In the genomic region with DNA sequence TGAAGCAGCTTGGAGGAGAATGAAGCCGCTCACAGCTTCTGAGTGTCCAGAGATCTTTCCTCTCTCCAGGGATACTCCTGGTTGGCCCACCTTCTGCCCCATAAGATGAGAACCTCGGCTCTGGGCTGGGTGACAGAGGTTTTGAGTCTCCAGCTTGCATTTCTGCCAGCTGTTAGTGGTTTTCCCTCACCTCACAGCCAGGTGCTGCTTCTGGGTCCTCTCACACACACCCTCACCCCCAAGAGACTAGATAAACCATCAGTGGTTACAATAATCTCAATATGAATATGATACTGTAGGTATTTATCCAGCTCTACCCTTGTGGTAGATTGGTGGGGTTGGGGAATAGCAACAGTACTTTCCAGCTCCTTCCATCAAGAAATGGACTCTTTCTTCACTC, we compare ENCODE assay signal across 23 cellular contexts.
DNase-seq lines count a peak whose midpoint lies in the region; ATAC-seq, FAIRE-seq and TF ChIP-seq lines count a peak whose summit lies in the region.
"Had no signal": no experiment of that assay in that cellular context is flagged by ENCODE, and none has a peak within 500 bp of the region (broad histone marks: within the 10 kb centered on the region; RNA-seq: fewer than 3 reads in every experiment).

No MANE protein-coding gene starts in this region.

- TF ChIP-seq CTCF in GM12865 (IDR thresholded peaks at IDR 0.05; ENCODE audit: insufficient read depth, low read depth, low read length, missing control alignments) (no peak), GM12878 (IDR thresholded peaks at IDR 0.05 in 2 of 3, conservative IDR thresholded peaks at IDR 0.05 in 1 of 3; ENCODE audit: control insufficient read depth in 2 of 3, extremely low read depth in 1 of 3, insufficient read depth in 1 of 3, low read depth in 3 of 3, low read length in 3 of 3) (no peak)

- H3K36me3 ChIP-seq in GM12878 (ENCODE audit: control insufficient read depth in 2 of 2, insufficient read depth in 2 of 2, low read length in 1 of 2), result no peaks in the 10 kb centered on the region
- H3K36me3 ChIP-seq: SJSA1 had no signal

- peak overlapping the region; percentile 67 for H3K27ac ChIP-seq in GM12878 (ENCODE audit: control insufficient read depth, insufficient read depth)
- H3K27ac ChIP-seq: KMS-11, SJSA1 had no signal

- H3K9ac ChIP-seq in GM12878 (ENCODE audit: control insufficient read depth, insufficient read depth, low read length), result peak overlapping the region; percentile 68
- H3K9ac ChIP-seq: KMS-11 had no signal

- peak; percentile 76 for DNase-seq in GM12865 (ENCODE audit: low read depth)
- peak; percentile 32 for DNase-seq in GM12878 (ENCODE audit: low read depth, low spot score)
- no peak for DNase-seq in stimulated activated naive B cell treated with anti-CD40 and anti-IgM and Interleukin-4, amounts not matched to agents 10 μg/mL and 1 μg/mL and 100 μg/mL, for 72 hours
- no peak for DNase-seq in AG08395 (ENCODE audit: low spot score)
- DNase-seq in amniotic stem cell (lab: John Stamatoyannopoulos, UW), result no peak
- DNase-seq: CD4-positive, CD25-positive, alpha-beta regulatory T cell; COR-L47; DMS 273 treated with DMSO at 0.1 percent for 48 hours; DND-41; HCEC 1CT; MV-4-11; NCI-H1417; NCI-H187; NCI-H2107; NCI-H2227 treated with DMSO at 0.1 percent for 48 hours; NCI-H510A treated with DMSO at 0.1 percent for 48 hours; T-helper 17 cell had no signal

- H3K79me2 ChIP-seq in GM12878 (ENCODE audit: control insufficient read depth, insufficient read depth, low read length), result no peaks in the 10 kb centered on the region

- H3K9me3 Mint-ChIP-seq in stimulated activated naive B cell treated with anti-CD40 and anti-IgM and Interleukin-4, amounts not matched to agents 10 μg/mL and 1 μg/mL and 100 μg/mL, for 72 hours, result peaks cover 0 to 3% of the 10 kb centered on the region in 2 donors
- H3K9me3 Mint-ChIP-seq in activated T-helper 17 cell treated with anti-CD3 and anti-CD28 coated beads, Interleukin-2, amount 50 U/mL, for 72 hours, result no peaks in the 10 kb centered on the region

- H3K27me3 Mint-ChIP-seq in stimulated activated naive B cell treated with anti-CD40 and anti-IgM and Interleukin-4, amounts not matched to agents 10 μg/mL and 1 μg/mL and 100 μg/mL, for 72 hours, result no peaks in the 10 kb centered on the region
- no peaks in the 10 kb centered on the region for H3K27me3 Mint-ChIP-seq in activated T-helper 17 cell treated with anti-CD3 and anti-CD28 coated beads, Interleukin-2, amount 50 U/mL, for 72 hours
- H3K27me3 Mint-ChIP-seq: CD4-positive, CD25-positive, alpha-beta regulatory T cell; T-helper 17 cell had no signal

- TF ChIP-seq EP300 in GM12878 (IDR thresholded peaks at IDR 0.05; ENCODE audit: borderline replicate concordance in 1 of 2, control insufficient read depth in 1 of 2, low read depth in 2 of 2, low read length in 2 of 2), result peak in 1 of 2 experiments; percentile 51; a peak in 1 of 4 replicates

- peak overlapping the region; percentile 49 for H3K27ac Mint-ChIP-seq in stimulated activated naive B cell treated with anti-CD40 and anti-IgM and Interleukin-4, amounts not matched to agents 10 μg/mL and 1 μg/mL and 100 μg/mL, for 72 hours
- no peak overlapping the region for H3K27ac Mint-ChIP-seq in activated T-helper 17 cell treated with anti-CD3 and anti-CD28 coated beads, Interleukin-2, amount 50 U/mL, for 72 hours
- H3K27ac Mint-ChIP-seq: CD4-positive, CD25-positive, alpha-beta regulatory T cell; T-helper 17 cell had no signal

- TF ChIP-seq POLR2A in GM12878 (IDR thresholded peaks at IDR 0.05; ENCODE audit: low read depth, low read length), result no peak

- intact Hi-C loops in GM12878 (cut with micrococcal nuclease; ENCODE audit: unreplicated experiment), result loop anchor here (1.0 to 2.0 kb wide), 2 partner anchors 49 to 176 kb away; no protein-coding TSS in a partner anchor

- H3K4me3 Mint-ChIP-seq in stimulated activated naive B cell treated with anti-CD40 and anti-IgM and Interleukin-4, amounts not matched to agents 10 μg/mL and 1 μg/mL and 100 μg/mL, for 72 hours, result peak overlapping the region; percentile 82 to 86
- no peak overlapping the region for H3K4me3 Mint-ChIP-seq in activated T-helper 17 cell treated with anti-CD3 and anti-CD28 coated beads, Interleukin-2, amount 50 U/mL, for 72 hours
- H3K4me3 Mint-ChIP-seq: CD4-positive, CD25-positive, alpha-beta regulatory T cell; T-helper 17 cell had no signal

- SMC1A ChIA-PET in GM12878 (lab: Charles Lee; ENCODE audit: uncharacterized antibody, unreplicated experiment), result interaction anchor here (0.6 to 2.8 kb wide), 34 partner anchors 8 to 299 kb away, joined by 3 to 17 read pairs (median 4); no protein-coding TSS in a partner anchor

- WGBS in GM12878 (ENCODE audit: insufficient coverage, insufficient replicate concordance, low lambda C conversion rate, missing lambda C conversion rate), result 51% methylated on average over 2 of the region's 2 CpGs

- H3K4me2 ChIP-seq in GM12878 (ENCODE audit: control insufficient read depth, insufficient read depth), result peak overlapping the region; percentile 98
- H3K4me2 ChIP-seq: KMS-11 had no signal

- H3K9me3 ChIP-seq in GM12878 (replicated peaks; ENCODE audit: control insufficient read depth, insufficient read depth, low read length), result peaks cover 7% of the 10 kb centered on the region
- H3K9me3 ChIP-seq: SJSA1 had no signal

- H3K4me3 ChIP-seq in GM12865 (ENCODE audit: low read depth, low read length) (peak overlapping the region; percentile 66), GM12878 (peak overlapping the region; percentile 78; the same call in 1 of the 2 replicates)
- H3K4me3 ChIP-seq: SJSA1 had no signal

- peak; percentile 29 for ATAC-seq in HG02981 (IDR thresholded peaks at IDR 0.05; ENCODE audit: unreplicated experiment)
- peak; percentile 56 for ATAC-seq in GM12878
- peak in 1 of 2 donors; percentile 8 for ATAC-seq in stimulated activated naive B cell treated with anti-CD40 and anti-IgM and Interleukin-4, amounts not matched to agents 10 μg/mL and 1 μg/mL and 100 μg/mL, for 72 hours (replicated peaks)
- ATAC-seq in activated T-helper 17 cell treated with anti-CD3 and anti-CD28 coated beads, Interleukin-2, amount 50 U/mL, for 72 hours (replicated peaks), result no peak
- ATAC-seq: Panc1, T-helper 17 cell had no signal

- H3K4me1 ChIP-seq in GM12878 (ENCODE audit: control insufficient read depth, insufficient read depth, low read length), result peaks cover 25% of the 10 kb centered on the region

- no peaks in the 10 kb centered on the region for H4K20me1 ChIP-seq in GM12878 (ENCODE audit: control insufficient read depth, insufficient read depth)

- in situ Hi-C loops in GM12878 (cut with MboI), result no loop called here

- CTCF ChIA-PET in GM12878 (lab: Yijun Ruan, JAX), result interaction anchor here (0.9 to 3.9 kb wide), 14 partner anchors 9 to 300 kb away, joined by 3 to 14 read pairs (median 6); no protein-coding TSS in a partner anchor

- RAD21 ChIA-PET in GM12878 (lab: Charles Lee; ENCODE audit: unreplicated experiment), result interaction anchor here (0.6 to 2.6 kb wide), 30 partner anchors 10 to 663 kb away, joined by 3 to 15 read pairs (median 4); no protein-coding TSS in a partner anchor

- H2AFZ ChIP-seq in GM12878 (ENCODE audit: control insufficient read depth, low read depth, low read length), result no peak overlapping the region

- POLR2A ChIA-PET in GM12878 (lab: Charles Lee), result interaction anchor here (0.8 to 1.5 kb wide), 4 partner anchors 45 to 163 kb away, joined by 3 to 7 read pairs (median 5); no protein-coding TSS in a partner anchor

- H3K27me3 ChIP-seq in GM12878 (replicated peaks in 1 of 2; ENCODE audit: control insufficient read depth in 2 of 2, insufficient read depth in 2 of 2, low read length in 1 of 2), result no peaks in the 10 kb centered on the region
- H3K27me3 ChIP-seq: SJSA1 had no signal

- peaks cover 23 to 34% of the 10 kb centered on the region in 2 donors for H3K4me1 Mint-ChIP-seq in stimulated activated naive B cell treated with anti-CD40 and anti-IgM and Interleukin-4, amounts not matched to agents 10 μg/mL and 1 μg/mL and 100 μg/mL, for 72 hours
- no peaks in the 10 kb centered on the region for H3K4me1 Mint-ChIP-seq in activated T-helper 17 cell treated with anti-CD3 and anti-CD28 coated beads, Interleukin-2, amount 50 U/mL, for 72 hours

- no peak for TF ChIP-seq RAD21 in GM12878 (IDR thresholded peaks at IDR 0.05; ENCODE audit: insufficient read depth, low read depth, low read length)

- peaks cover 6 to 16% of the 10 kb centered on the region in 2 donors for H3K36me3 Mint-ChIP-seq in stimulated activated naive B cell treated with anti-CD40 and anti-IgM and Interleukin-4, amounts not matched to agents 10 μg/mL and 1 μg/mL and 100 μg/mL, for 72 hours
- H3K36me3 Mint-ChIP-seq in activated T-helper 17 cell treated with anti-CD3 and anti-CD28 coated beads, Interleukin-2, amount 50 U/mL, for 72 hours (ENCODE audit: low read depth), result no peaks in the 10 kb centered on the region

- BruUV-seq in GM12878 (replicated peaks; lab: Mats Ljungman, UMichigan), result no TSS peak

- no peak for FAIRE-seq in GM12878 (lab: Jason Lieb, UNC)
- FAIRE-seq: G401.6 had no signal

TF ChIP-seq in GM12878, 131 proteins besides CTCF, POLR2A, EP300 and RAD21 (continues in another document):
- TF ChIP-seq, protein P1, sequence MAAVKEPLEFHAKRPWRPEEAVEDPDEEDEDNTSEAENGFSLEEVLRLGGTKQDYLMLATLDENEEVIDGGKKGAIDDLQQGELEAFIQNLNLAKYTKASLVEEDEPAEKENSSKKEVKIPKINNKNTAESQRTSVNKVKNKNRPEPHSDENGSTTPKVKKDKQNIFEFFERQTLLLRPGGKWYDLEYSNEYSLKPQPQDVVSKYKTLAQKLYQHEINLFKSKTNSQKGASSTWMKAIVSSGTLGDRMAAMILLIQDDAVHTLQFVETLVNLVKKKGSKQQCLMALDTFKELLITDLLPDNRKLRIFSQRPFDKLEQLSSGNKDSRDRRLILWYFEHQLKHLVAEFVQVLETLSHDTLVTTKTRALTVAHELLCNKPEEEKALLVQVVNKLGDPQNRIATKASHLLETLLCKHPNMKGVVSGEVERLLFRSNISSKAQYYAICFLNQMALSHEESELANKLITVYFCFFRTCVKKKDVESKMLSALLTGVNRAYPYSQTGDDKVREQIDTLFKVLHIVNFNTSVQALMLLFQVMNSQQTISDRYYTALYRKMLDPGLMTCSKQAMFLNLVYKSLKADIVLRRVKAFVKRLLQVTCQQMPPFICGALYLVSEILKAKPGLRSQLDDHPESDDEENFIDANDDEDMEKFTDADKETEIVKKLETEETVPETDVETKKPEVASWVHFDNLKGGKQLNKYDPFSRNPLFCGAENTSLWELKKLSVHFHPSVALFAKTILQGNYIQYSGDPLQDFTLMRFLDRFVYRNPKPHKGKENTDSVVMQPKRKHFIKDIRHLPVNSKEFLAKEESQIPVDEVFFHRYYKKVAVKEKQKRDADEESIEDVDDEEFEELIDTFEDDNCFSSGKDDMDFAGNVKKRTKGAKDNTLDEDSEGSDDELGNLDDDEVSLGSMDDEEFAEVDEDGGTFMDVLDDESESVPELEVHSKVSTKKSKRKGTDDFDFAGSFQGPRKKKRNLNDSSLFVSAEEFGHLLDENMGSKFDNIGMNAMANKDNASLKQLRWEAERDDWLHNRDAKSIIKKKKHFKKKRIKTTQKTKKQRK (IDR thresholded peaks at IDR 0.05; ENCODE audit: low read depth, low read length), result no peak
- TF ChIP-seq RUNX3 (IDR thresholded peaks at IDR 0.05; ENCODE audit: low read length) (peak; percentile 80), TCF3 (IDR thresholded peaks at IDR 0.05; ENCODE audit: borderline replicate concordance, insufficient read depth, low read depth, low read length) (peak; percentile 88; the same call in 1 of the 2 replicates)

Comparison
In these comparisons a context has a peak if more than half of its experiments do, and no peak if none do; other contexts are left out.
1. DNase-seq: peak in GM12865 (single experiment) and GM12878 (single experiment); none in stimulated activated naive B cell treated with anti-CD40 and anti-IgM and Interleukin-4, amounts not matched to agents 10 μg/mL and 1 μg/mL and 100 μg/mL, for 72 hours (single experiment), AG08395 (single experiment) and amniotic stem cell (single experiment).